10 cellular contexts compared by ENCODE assay signal in genomic region chr1:63004868-63005267, GRCh38.
DNase-seq lines count a peak whose midpoint lies in the region; ATAC-seq and TF ChIP-seq lines count a peak whose summit lies in the region.
"Had no signal": no experiment of that assay in that cellular context is flagged by ENCODE, and none has a peak within 500 bp of the region (broad histone marks: within the 10 kb centered on the region; RNA-seq: fewer than 3 reads in every experiment).

No MANE protein-coding gene starts in this region.

- H3K27ac ChIP-seq in WERI-Rb-1: no peak overlapping the region

- TF ChIP-seq CTCF in AG09309 (IDR thresholded peaks at IDR 0.05; ENCODE audit: control insufficient read depth, insufficient read depth, low read depth, low read length, missing control alignments) (peak; percentile 43), WERI-Rb-1 (IDR thresholded peaks at IDR 0.05; ENCODE audit: low read depth, low read length) (peak; percentile 26; the same call in 1 of the 2 replicates)

- no peaks in the 10 kb centered on the region for H3K9me3 ChIP-seq in WERI-Rb-1 (ENCODE audit: severe bottlenecking)

- ATAC-seq in GM19463 (IDR thresholded peaks at IDR 0.05; ENCODE audit: unreplicated experiment): no peak
- no peak for ATAC-seq in GM21526 (IDR thresholded peaks at IDR 0.05; ENCODE audit: low FRiP score, unreplicated experiment)
- ATAC-seq: CD8-positive, alpha-beta T cell had no signal

- no peaks in the 10 kb centered on the region for H3K27me3 ChIP-seq in WERI-Rb-1 (ENCODE audit: insufficient read depth, low read depth, severe bottlenecking)

- H3K4me3 ChIP-seq in AG09309 (ENCODE audit: control insufficient read depth, low read depth, low read length) (no peak overlapping the region), WERI-Rb-1 (ENCODE audit: low read depth, low read length) (no peak overlapping the region)
- H3K4me3 ChIP-seq: lung had no signal

- CTCF ChIA-PET in HEK293T (lab: Yijun Ruan, JAX): interaction anchor here (0.8 to 1.5 kb wide), 2 partner anchors 28 to 144 kb away, joined by 3 read pairs; no protein-coding TSS in a partner anchor

- no peak for DNase-seq in AG09309 (ENCODE audit: low read depth)
- peak; percentile 52 for DNase-seq in HEK293T (ENCODE audit: extremely low spot score)
- peak; percentile 13 for DNase-seq in WERI-Rb-1
- peak; percentile 64 for DNase-seq in iPS-NIHi11 (ENCODE audit: low spot score)
- DNase-seq in DMS79 (lab: John Stamatoyannopoulos, UW): no peak
- no peak for DNase-seq in NCI-H226
- DNase-seq: CD8-positive, alpha-beta T cell had no signal

- POLR2A ChIA-PET in HEK293T (lab: Yijun Ruan, JAX): no interaction called here

- H3K36me3 ChIP-seq in WERI-Rb-1: no peaks in the 10 kb centered on the region

TF ChIP-seq in HEK293T, 16 proteins besides CTCF, POLR2A, EP300 and RAD21:
- no peak for TF ChIP-seq ARNT (IDR thresholded peaks at IDR 0.05)
- TF ChIP-seq PKNOX1 (IDR thresholded peaks at IDR 0.05): no peak
- no peak for TF ChIP-seq NFRKB (IDR thresholded peaks at IDR 0.05)
- no peak for TF ChIP-seq ZNF384 (IDR thresholded peaks at IDR 0.05)
- TF ChIP-seq LEF1 (IDR thresholded peaks at IDR 0.05; ENCODE audit: borderline replicate concordance): no peak

Comparison
In these comparisons a context has a peak if more than half of its experiments do, and no peak if none do; other contexts are left out.
1. DNase-seq: peak in HEK293T (single experiment), WERI-Rb-1 (single experiment) and iPS-NIHi11 (single experiment); none in AG09309 (single experiment), DMS79 (single experiment) and NCI-H226 (single experiment).